8 cellular contexts compared by ENCODE assay signal in the genomic region with DNA sequence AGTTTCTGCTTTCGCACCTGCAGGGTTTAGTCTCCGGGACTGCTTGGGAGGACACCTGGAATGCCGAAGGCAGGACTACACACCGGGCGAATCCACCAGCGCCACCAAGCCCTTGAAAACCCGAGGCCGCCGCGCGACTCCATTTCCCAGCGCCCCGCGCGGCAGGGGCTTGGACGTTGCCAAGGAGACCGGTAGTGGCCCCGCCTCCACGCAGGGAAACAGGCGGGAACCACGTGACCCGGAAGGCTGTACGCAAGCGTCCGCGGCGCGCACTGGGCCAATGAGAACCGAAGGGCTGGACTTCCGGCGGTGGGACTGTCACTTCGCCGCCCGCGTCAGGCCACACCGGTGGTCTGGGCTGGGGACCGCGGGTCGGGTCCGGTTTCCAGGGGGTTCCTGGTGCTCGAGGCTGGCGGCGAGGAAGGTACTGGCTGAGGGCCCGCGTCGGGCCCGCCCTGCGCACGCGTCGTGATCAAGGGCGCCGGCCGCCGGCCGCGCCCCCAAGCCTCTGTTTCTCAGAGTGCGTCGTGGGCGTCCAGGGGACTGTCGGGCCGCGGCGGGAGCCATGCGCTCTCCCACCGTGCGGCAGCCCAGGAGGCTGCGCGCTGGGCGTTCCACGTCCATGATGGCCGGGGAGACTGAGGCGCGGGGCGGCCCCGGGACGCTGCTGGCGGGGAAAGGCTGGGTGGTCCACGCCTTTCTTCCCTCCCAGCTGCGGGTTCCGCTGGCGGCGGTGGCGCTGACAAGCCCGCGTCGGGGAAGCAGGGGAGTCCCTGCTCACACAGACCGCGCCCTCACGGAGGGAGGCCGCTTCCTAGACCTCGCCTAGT. TPM values are rescaled to one million over a fixed set of nuclear protein-coding genes. Genes with fewer than 3 reads are reported as not detected.
DNase-seq lines count a peak whose midpoint lies in the region; ATAC-seq and TF ChIP-seq lines count a peak whose summit lies in the region.

A gene (plus strand): TSS at position 321 of the 830 bp plus-strand sequence. CDS start 2,106 bp downstream, outside the sequence.

- no peaks in the 10 kb centered on the region for H3K9me3 Mint-ChIP-seq in activated T-helper 17 cell treated with anti-CD3 and anti-CD28 coated beads, Interleukin-2, amount 50 U/mL, for 72 hours
- H3K9me3 Mint-ChIP-seq in natural killer cell treated with Interleukin-12 subunit alpha and Interleukin-12 subunit beta and Interleukin-15 and Interleukin-18, amount 100 ng/mL, for 72 hours, result no peaks in the 10 kb centered on the region

- H3K36me3 Mint-ChIP-seq in activated T-helper 17 cell treated with anti-CD3 and anti-CD28 coated beads, Interleukin-2, amount 50 U/mL, for 72 hours (ENCODE audit: low read depth), result peaks cover 21% of the 10 kb centered on the region
- no peaks in the 10 kb centered on the region for H3K36me3 Mint-ChIP-seq in natural killer cell treated with Interleukin-12 subunit alpha and Interleukin-12 subunit beta and Interleukin-15 and Interleukin-18, amount 100 ng/mL, for 72 hours

- peak within 1 kb of the TSS; percentile 97 for H3K4me3 ChIP-seq in LNCaP clone FGC (ENCODE audit: low read depth, low read length)
- H3K4me3 ChIP-seq in fibroblast of mammary gland (ENCODE audit: control insufficient read depth, low read depth, low read length), result peak within 1 kb of the TSS; percentile 65

- peak; percentile 99 for ATAC-seq in activated T-helper 17 cell treated with anti-CD3 and anti-CD28 coated beads, Interleukin-2, amount 50 U/mL, for 72 hours (replicated peaks)
- peak; percentile 97 to 99 for ATAC-seq in natural killer cell treated with Interleukin-12 subunit alpha and Interleukin-12 subunit beta and Interleukin-15 and Interleukin-18, amount 100 ng/mL, for 72 hours
- peak; percentile 97 for ATAC-seq in stimulated activated naive CD8-positive, alpha-beta T cell treated with anti-CD3 and anti-CD28 coated beads, Interleukin-15, Interleukin-2, amounts not matched to agents 100 U/mL and 50 U/mL, for 24 hours

- CTCF ChIA-PET in RWPE1 (lab: Yijun Ruan, JAX), result interaction anchor here (0.6 kb wide), 1 partner anchor 22 kb away, joined by 3 read pairs; no protein-coding TSS in a partner anchor

- DNase-seq in EH (ENCODE audit: low read depth) (peak; percentile 95), GOT3 (lab: John Stamatoyannopoulos, UW) (peak; percentile 78), LNCaP clone FGC (ENCODE audit: low read depth) (peak; percentile 89), RWPE1 (ENCODE audit: low spot score) (peak; percentile 96), fibroblast of mammary gland (ENCODE audit: low read depth) (peak; percentile 93)
- DNase-seq in natural killer cell treated with Interleukin-12 subunit alpha and Interleukin-12 subunit beta and Interleukin-15 and Interleukin-18, amount 100 ng/mL, for 72 hours (ENCODE audit: low spot score), result peak; percentile 98
- peak; percentile 99 for DNase-seq in stimulated activated naive CD8-positive, alpha-beta T cell treated with anti-CD3 and anti-CD28 coated beads, Interleukin-15, Interleukin-2, amounts not matched to agents 100 U/mL and 50 U/mL, for 24 hours

- peak within 1 kb of the TSS; percentile 72 for H3K27ac ChIP-seq in RWPE1

- H3K27ac Mint-ChIP-seq in activated T-helper 17 cell treated with anti-CD3 and anti-CD28 coated beads, Interleukin-2, amount 50 U/mL, for 72 hours, result peak within 1 kb of the TSS; percentile 79
- peak within 1 kb of the TSS; percentile 46 to 78 for H3K27ac Mint-ChIP-seq in natural killer cell treated with Interleukin-12 subunit alpha and Interleukin-12 subunit beta and Interleukin-15 and Interleukin-18, amount 100 ng/mL, for 72 hours

- H3K4me3 Mint-ChIP-seq in activated T-helper 17 cell treated with anti-CD3 and anti-CD28 coated beads, Interleukin-2, amount 50 U/mL, for 72 hours, result peak within 1 kb of the TSS; percentile 85
- H3K4me3 Mint-ChIP-seq in natural killer cell treated with Interleukin-12 subunit alpha and Interleukin-12 subunit beta and Interleukin-15 and Interleukin-18, amount 100 ng/mL, for 72 hours, result peak within 1 kb of the TSS; percentile 87

- H3K4me1 Mint-ChIP-seq in activated T-helper 17 cell treated with anti-CD3 and anti-CD28 coated beads, Interleukin-2, amount 50 U/mL, for 72 hours, result peaks cover 6% of the 10 kb centered on the region
- peaks cover 13 to 19% of the 10 kb centered on the region in 2 donors for H3K4me1 Mint-ChIP-seq in natural killer cell treated with Interleukin-12 subunit alpha and Interleukin-12 subunit beta and Interleukin-15 and Interleukin-18, amount 100 ng/mL, for 72 hours (ENCODE audit: low read depth in 2 of 2)

- TF ChIP-seq CTCF in LNCaP clone FGC (IDR thresholded peaks at IDR 0.05; ENCODE audit: control insufficient read depth, extremely low read depth, insufficient read depth) (no peak), RWPE1 (conservative IDR thresholded peaks at IDR 0.05; ENCODE audit: low read depth) (no peak), fibroblast of mammary gland (conservative IDR thresholded peaks at IDR 0.05; ENCODE audit: control insufficient read depth, insufficient read depth, low read depth, low read length) (no peak)

- H3K27me3 Mint-ChIP-seq in activated T-helper 17 cell treated with anti-CD3 and anti-CD28 coated beads, Interleukin-2, amount 50 U/mL, for 72 hours, result no peaks in the 10 kb centered on the region
- H3K27me3 Mint-ChIP-seq in natural killer cell treated with Interleukin-12 subunit alpha and Interleukin-12 subunit beta and Interleukin-15 and Interleukin-18, amount 100 ng/mL, for 72 hours, result no peaks in the 10 kb centered on the region

- POLR2A ChIA-PET in RWPE1 (lab: Yijun Ruan, JAX; ENCODE audit: low non-redundant PET), result no interaction called here

RNA-seq across cellular contexts. Expression of the gene that starts here (rescaled TPM):
- total RNA-seq in activated T-helper 17 cell treated with anti-CD3 and anti-CD28 coated beads, Interleukin-2, amount 50 U/mL, for 72 hours, result 1 to 10 TPM; 7.3 to 7.6 TPM
- 10 to 100 TPM; 15.2 to 15.5 TPM for total RNA-seq in natural killer cell treated with Interleukin-12 subunit alpha and Interleukin-12 subunit beta and Interleukin-15 and Interleukin-18, amount 100 ng/mL, for 72 hours

Comparison
In these comparisons a context has a peak if more than half of its experiments do, and no peak if none do; other contexts are left out.
1. Peak in every context shown above with its lines: DNase-seq, ATAC-seq, H3K4me3 ChIP-seq and H3K27ac ChIP-seq.